In genomic region chr20:3047486-3048419, GRCh38 we compare ENCODE assay signal across 1 cellular context.
TF ChIP-seq lines count a peak whose summit lies in the region.

No MANE protein-coding gene starts in this region.

TF ChIP-seq in GM12878, 131 proteins besides CTCF, POLR2A, EP300 and RAD21:
- TF ChIP-seq TCF3 (IDR thresholded peaks at IDR 0.05; ENCODE audit: borderline replicate concordance, insufficient read depth, low read depth, low read length): no peak
- TF ChIP-seq ZBTB40 (IDR thresholded peaks at IDR 0.05; ENCODE audit: borderline replicate concordance): peak; percentile 88
